Comparison of ENCODE assay signal across 8 cellular contexts in genomic region chr10:21534611-21535493, GRCh38. TPM values are rescaled to one million over a fixed set of nuclear protein-coding genes. Genes with fewer than 3 reads are reported as not detected.
DNase-seq lines count a peak whose midpoint lies in the region; ATAC-seq and TF ChIP-seq lines count a peak whose summit lies in the region.

No MANE protein-coding gene starts in this region.

- H3K4me3 ChIP-seq in adipocyte (ENCODE audit: low read length), result peak overlapping the region; percentile 85
- H3K4me3 ChIP-seq in heart right ventricle, result peak overlapping the region; percentile 72 to 88 (median 80)
- H3K4me3 ChIP-seq in trophoblast cell (ENCODE audit: low read depth, low read length), result peak overlapping the region; percentile 92

- peak overlapping the region; percentile 96 for H3K14ac ChIP-seq in trophoblast cell (ENCODE audit: low read length)

- DNase-seq in NCI-H1417 (lab: John Stamatoyannopoulos, UW) (peak; percentile 44 to 74 (median 63)), NCI-H1417 treated with DMSO at 0.1 percent for 48 hours (lab: John Stamatoyannopoulos, UW) (no peak), adipocyte (ENCODE audit: low read depth) (peak; percentile 73), heart right ventricle (peak; percentile 54 to 62), trophoblast cell (peak; percentile 66 to 80), NCI-H187 treated with DMSO at 0.1 percent for 48 hours (lab: John Stamatoyannopoulos, UW) (no peak)

- H2BK120ac ChIP-seq in trophoblast cell (ENCODE audit: insufficient read depth, low read length, poor library complexity), result peak overlapping the region; percentile 89

- H3K79me1 ChIP-seq in trophoblast cell (ENCODE audit: low read length), result peaks cover 12% of the 10 kb centered on the region

- ATAC-seq in HG03039 (IDR thresholded peaks at IDR 0.05; ENCODE audit: unreplicated experiment) (peak; percentile 14), SK-N-SH treated with all-trans-retinoic acid at 6 μM for 48 hours (peak; percentile 59), heart right ventricle (peak; percentile 3 to 50 (median 8))

- H4K91ac ChIP-seq in trophoblast cell (ENCODE audit: low read depth, low read length), result peak overlapping the region; percentile 97

- H3K4me1 ChIP-seq in adipocyte (ENCODE audit: control insufficient read depth, insufficient read depth, low read length), result peaks cover 17% of the 10 kb centered on the region
- peaks cover 0 to 44% (median 27%) of the 10 kb centered on the region in 9 donors for H3K4me1 ChIP-seq in heart right ventricle
- no peaks in the 10 kb centered on the region for H3K4me1 ChIP-seq in trophoblast cell (ENCODE audit: control insufficient read depth in 1 of 2, insufficient read depth in 2 of 2, low read length in 2 of 2)

- H3K36me3 ChIP-seq in adipocyte (ENCODE audit: control insufficient read depth, insufficient read depth, low read length, severe bottlenecking) (peaks cover 19% of the 10 kb centered on the region), heart right ventricle (peaks cover 0 to 36% (median 24%) of the 10 kb centered on the region in 9 donors), trophoblast cell (ENCODE audit: control insufficient read depth in 1 of 2, insufficient read depth in 2 of 2, low read length in 2 of 2) (peaks cover 8 to 24% of the 10 kb centered on the region in 2 experiments)

- peak overlapping the region; percentile 97 for H2AK5ac ChIP-seq in trophoblast cell (ENCODE audit: low read length)

- TF ChIP-seq CTCF in heart right ventricle (IDR thresholded peaks at IDR 0.05), result peak in 3 of 9 donors; percentile 24 to 34 (median 27)

- H2BK12ac ChIP-seq in trophoblast cell (ENCODE audit: low read length), result peak overlapping the region; percentile 74

- peak overlapping the region; percentile 93 for H2BK5ac ChIP-seq in trophoblast cell (ENCODE audit: low read depth, low read length, poor library complexity)

- no peak overlapping the region for H3K23ac ChIP-seq in trophoblast cell (ENCODE audit: low read length)

- peaks cover 15% of the 10 kb centered on the region for H3K79me2 ChIP-seq in trophoblast cell (ENCODE audit: control insufficient read depth, insufficient read depth, low read length, poor library complexity)

- peak overlapping the region; percentile 87 for H4K12ac ChIP-seq in trophoblast cell (ENCODE audit: low read depth, low read length)

- H3K27ac ChIP-seq in heart right ventricle (peak overlapping the region; percentile 76 to 99 (median 98)), trophoblast cell (ENCODE audit: low read depth, low read length) (peak overlapping the region; percentile 89)

- H3K18ac ChIP-seq in trophoblast cell (ENCODE audit: low read length), result peak overlapping the region; percentile 98

- H3K9me3 ChIP-seq in adipocyte (ENCODE audit: control insufficient read depth, low read length) (no peaks in the 10 kb centered on the region), heart right ventricle (no peaks in the 10 kb centered on the region), trophoblast cell (ENCODE audit: insufficient read depth, low read depth, low read length) (no peaks in the 10 kb centered on the region)

- peak overlapping the region; percentile 81 for H3K4me2 ChIP-seq in trophoblast cell (ENCODE audit: low read length)

- WGBS in heart right ventricle, 2 donors, result 1% methylated on average over 79 to 96 of the region's 96 CpGs
- no CpG with 5 or more reads among the region's 96 CpGs for WGBS in trophoblast cell (ENCODE audit: extremely low coverage, insufficient coverage, insufficient read length)

- peak overlapping the region; percentile 88 for H2AFZ ChIP-seq in trophoblast cell (ENCODE audit: insufficient read depth, low read length, poor library complexity)

- H4K8ac ChIP-seq in trophoblast cell (ENCODE audit: low read depth, low read length), result peak overlapping the region; percentile 95

- no peaks in the 10 kb centered on the region for H3K27me3 ChIP-seq in adipocyte (replicated peaks; ENCODE audit: control insufficient read depth, insufficient read depth, low read length)
- no peaks in the 10 kb centered on the region for H3K27me3 ChIP-seq in heart right ventricle
- no peaks in the 10 kb centered on the region for H3K27me3 ChIP-seq in trophoblast cell (ENCODE audit: insufficient read depth, low read length)

- H3K9ac ChIP-seq in adipocyte (ENCODE audit: low read length) (peak overlapping the region; percentile 94), trophoblast cell (ENCODE audit: low read length) (peak overlapping the region; percentile 96)

- intact Hi-C loops in heart right ventricle (cut with DNase I), result loop anchor here in 7 of 10 donors (5.0 to 10.0 kb wide), 3 partner anchors 38 to 720 kb away; no protein-coding TSS in a partner anchor

- H3K4ac ChIP-seq in trophoblast cell (ENCODE audit: low read depth, low read length), result peak overlapping the region; percentile 91

TF ChIP-seq in SK-N-SH treated with all-trans-retinoic acid at 6 μM for 48 hours, 23 proteins besides CTCF, POLR2A, EP300 and RAD21:
- TF ChIP-seq GLIS3 (CRISPR knock-in tag; IDR thresholded peaks at IDR 0.05) (no peak), RARB (CRISPR knock-in tag; IDR thresholded peaks at IDR 0.05) (no peak), POU6F1 (CRISPR knock-in tag; IDR thresholded peaks at IDR 0.05; ENCODE audit: borderline replicate concordance, low read depth) (no peak), ZNF70 (CRISPR knock-in tag; IDR thresholded peaks at IDR 0.05) (no peak), ZFP3 (CRISPR knock-in tag; IDR thresholded peaks at IDR 0.05) (no peak), PATZ1 (CRISPR knock-in tag; IDR thresholded peaks at IDR 0.05; ENCODE audit: borderline replicate concordance) (no peak), TSHZ2 (CRISPR knock-in tag; IDR thresholded peaks at IDR 0.05) (no peak), SNAI2 (CRISPR knock-in tag; IDR thresholded peaks at IDR 0.05) (no peak), ESRRG (CRISPR knock-in tag; IDR thresholded peaks at IDR 0.05) (no peak), PPARA (CRISPR knock-in tag; IDR thresholded peaks at IDR 0.05; ENCODE audit: borderline replicate concordance) (no peak), BACH2 (CRISPR knock-in tag; IDR thresholded peaks at IDR 0.05; ENCODE audit: borderline replicate concordance) (no peak), TOX (CRISPR knock-in tag; IDR thresholded peaks at IDR 0.05; ENCODE audit: borderline replicate concordance) (no peak), ZFP30 (CRISPR knock-in tag; IDR thresholded peaks at IDR 0.05) (no peak), CSDC2 (CRISPR knock-in tag; IDR thresholded peaks at IDR 0.05) (no peak), OSR1 (CRISPR knock-in tag; IDR thresholded peaks at IDR 0.05) (no peak)

RNA-seq across cellular contexts. Expression of gene MLLT10, which starts 0.8 kb away (rescaled TPM):
- total RNA-seq in heart right ventricle, result 10 to 100 TPM; 18.9 to 28.4 (median 24.6) TPM
- polyA plus RNA-seq in heart right ventricle, result 10 to 100 TPM in 1 of 2 donors, 1 to 10 TPM in 1; 8.5 to 41.1 TPM
- polyA plus RNA-seq in trophoblast cell (2013), result 53.9 and 56.9 TPM in 2 replicates

RNA-seq across cellular contexts. Expression of gene SKIDA1, which starts 9.4 kb away (rescaled TPM):
- total RNA-seq in heart right ventricle, result 1 to 10 TPM; 1.9 to 6.4 (median 3.3) TPM
- polyA plus RNA-seq in heart right ventricle, result under 1 TPM; 0.23 to 0.44 TPM
- 27.4 and 28.4 TPM in 2 replicates for polyA plus RNA-seq in trophoblast cell (2013)

Comparison
In these comparisons a context has a peak if more than half of its experiments do, and no peak if none do; other contexts are left out.
1. DNase-seq: peak in NCI-H1417 (3 of 3), adipocyte (single experiment), heart right ventricle (2 of 2) and trophoblast cell (2 of 2); none in NCI-H1417 treated with DMSO at 0.1 percent for 48 hours (single experiment) and NCI-H187 treated with DMSO at 0.1 percent for 48 hours (single experiment).
2. ATAC-seq: peak in every context shown above with its lines; median percentile 59 in SK-N-SH treated with all-trans-retinoic acid at 6 μM for 48 hours; 14 in HG03039; 8 in heart right ventricle.
3. Peak in every context shown above with its lines, with median percentiles within 50 percentile points of each other: H3K4me3 ChIP-seq.